ENCODE assay signal across 21 cellular contexts in the genomic region with DNA sequence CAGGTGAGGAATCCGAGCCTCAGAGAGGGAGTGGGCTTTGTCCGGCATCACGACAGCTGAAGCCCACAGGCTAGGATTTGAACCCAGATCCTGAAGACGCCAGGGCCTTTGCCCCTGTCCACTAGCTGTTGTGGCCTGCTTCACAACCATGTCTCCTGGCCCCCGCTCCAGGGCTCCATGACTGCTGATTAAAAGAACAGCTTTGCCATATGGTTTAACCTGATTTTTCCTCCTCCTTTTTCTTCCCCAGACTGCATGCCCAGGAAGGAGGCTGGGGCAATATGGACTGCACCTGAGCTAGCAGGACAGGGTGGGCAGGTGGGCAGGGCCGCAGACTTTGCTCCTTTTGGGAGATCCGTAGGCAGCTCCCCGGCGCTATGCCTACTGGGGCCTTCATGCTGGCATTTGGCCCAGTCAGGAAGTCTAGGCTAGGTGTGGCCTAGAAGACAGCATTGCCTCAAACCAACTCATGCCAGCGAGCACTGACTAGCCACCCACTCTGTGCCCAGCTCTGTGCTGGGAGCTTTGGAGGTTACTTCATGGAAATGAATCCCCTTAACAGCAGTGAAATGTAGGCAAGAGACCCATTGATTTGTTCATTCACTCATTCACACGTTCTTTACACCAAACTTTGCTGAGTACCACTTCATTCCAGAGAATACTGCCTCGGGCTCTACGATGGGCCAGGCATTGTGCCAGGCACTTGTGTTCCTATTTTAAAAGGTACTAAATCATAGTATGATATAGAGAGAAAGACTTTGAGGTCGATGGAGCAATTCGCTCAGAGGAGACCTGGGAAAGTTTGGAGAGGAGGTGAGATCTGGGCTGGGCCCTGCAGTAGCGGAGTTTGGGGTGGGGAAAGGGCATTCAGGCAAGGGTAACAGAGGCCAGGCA.
DNase-seq lines count a peak whose midpoint lies in the region; ATAC-seq, FAIRE-seq and TF ChIP-seq lines count a peak whose summit lies in the region.
"Had no signal": no experiment of that assay in that cellular context is flagged by ENCODE, and none has a peak within 500 bp of the region (broad histone marks: within the 10 kb centered on the region; RNA-seq: fewer than 3 reads in every experiment).

No MANE protein-coding gene starts in this region.

- no peak for FAIRE-seq in kidney (lab: Jason Lieb, UNC)
- FAIRE-seq: D721Med, endothelial cell of umbilical vein had no signal

- no peaks in the 10 kb centered on the region for H3K9me3 ChIP-seq in RWPE2 (ENCODE audit: severe bottlenecking)
- H3K9me3 ChIP-seq in kidney (ENCODE audit: control insufficient read depth in 1 of 2, low read length in 2 of 2), result no peaks in the 10 kb centered on the region
- H3K9me3 ChIP-seq: ascending aorta, sigmoid colon, testis had no signal

- no peaks in the 10 kb centered on the region for H3K27me3 Mint-ChIP-seq in activated T-cell treated with anti-CD3 and anti-CD28 coated beads, Interleukin-2, amount 50 U/mL, for 4 hours (ENCODE audit: low read depth)

- H3K27me3 ChIP-seq in RWPE2 (ENCODE audit: insufficient read depth, poor library complexity, severe bottlenecking), result no peaks in the 10 kb centered on the region
- H3K27me3 ChIP-seq: ascending aorta, sigmoid colon, testis had no signal

- intact Hi-C loops in kidney (cut with DNase I), result no loop called here

- ATAC-seq in RWPE2 (ENCODE audit: low read depth), result peak; percentile 49
- ATAC-seq in HG03139 (IDR thresholded peaks at IDR 0.05; ENCODE audit: unreplicated experiment), result no peak
- ATAC-seq in activated T-cell treated with anti-CD3 and anti-CD28 coated beads, Interleukin-2, amount 50 U/mL, for 4 hours, result no peak
- no peak for ATAC-seq in HG03432 (IDR thresholded peaks at IDR 0.05; ENCODE audit: unreplicated experiment)

- H3K9ac ChIP-seq in kidney (ENCODE audit: low read length in 2 of 2), result no peak overlapping the region

- DNase-seq in HT-29 (ENCODE audit: low spot score) (peak; percentile 82), RWPE2 (ENCODE audit: low spot score) (peak; percentile 58), kidney (no peak), superior temporal gyrus (ENCODE audit: extremely low spot score) (no peak)
- no peak for DNase-seq in activated T-cell treated with anti-CD3 and anti-CD28 coated beads, Interleukin-2, amount 50 U/mL, for 4 hours
- DNase-seq: activated CD4-positive, CD25-positive, alpha-beta regulatory T cell treated with anti-CD3 and anti-CD28 coated beads, Interleukin-2, amount 50 U/mL, for 72 hours; activated naive CD4-positive, alpha-beta T cell treated with Interleukin-2 at 50 U/mL for 16 hours; NCI-H1092; NCI-H2171; occipital lobe; SIG-M5; sigmoid colon; stimulated activated CD4-positive, alpha-beta T cell treated with anti-CD3 and anti-CD28 coated beads, Interleukin-2, amount 100 ng/mL, for 48 hours; testis had no signal

- no peaks in the 10 kb centered on the region for H3K36me3 ChIP-seq in RWPE2 (ENCODE audit: low read depth)
- H3K36me3 ChIP-seq in kidney (ENCODE audit: control insufficient read depth in 1 of 2, insufficient read depth in 2 of 2, low read length in 2 of 2), result no peaks in the 10 kb centered on the region
- H3K36me3 ChIP-seq: ascending aorta, sigmoid colon had no signal

- H3K4me1 ChIP-seq in RWPE2 (ENCODE audit: insufficient read depth, poor library complexity, severe bottlenecking) (peaks cover 10% of the 10 kb centered on the region), kidney (ENCODE audit: control insufficient read depth in 1 of 2, insufficient read depth in 1 of 2, low read depth in 1 of 2, low read length in 2 of 2) (peaks cover 15 to 21% of the 10 kb centered on the region in 2 donors)
- H3K4me1 ChIP-seq: ascending aorta, sigmoid colon, testis had no signal

- TF ChIP-seq CTCF in RWPE2 (IDR thresholded peaks at IDR 0.05; ENCODE audit: poor library complexity, severe bottlenecking) (no peak), kidney (IDR thresholded peaks at IDR 0.05; ENCODE audit: borderline replicate concordance, extremely low read depth, insufficient read depth) (no peak)

- H3K36me3 Mint-ChIP-seq in activated T-cell treated with anti-CD3 and anti-CD28 coated beads, Interleukin-2, amount 50 U/mL, for 4 hours (ENCODE audit: insufficient read depth), result no peaks in the 10 kb centered on the region

- no peaks in the 10 kb centered on the region for H3K4me1 Mint-ChIP-seq in activated T-cell treated with anti-CD3 and anti-CD28 coated beads, Interleukin-2, amount 50 U/mL, for 4 hours (ENCODE audit: low read depth)

- H3K27ac ChIP-seq in RWPE2 (ENCODE audit: poor library complexity, severe bottlenecking) (peak overlapping the region; percentile 7), kidney (ENCODE audit: low read depth in 2 of 2, low read length in 2 of 2) (peak overlapping the region; percentile 0 to 25), skin epidermis (peak overlapping the region in 12 of 21 experiments; percentile 4 to 71 (median 53))
- H3K27ac ChIP-seq: ascending aorta, sigmoid colon, testis had no signal

- H3K4me3 Mint-ChIP-seq in activated T-cell treated with anti-CD3 and anti-CD28 coated beads, Interleukin-2, amount 50 U/mL, for 4 hours, result no peak overlapping the region
- H3K4me3 Mint-ChIP-seq: T-helper 2 cell treated with Interferon-gamma antibody and Interleukin-4, amounts not matched to agents 5 μg/mL and 100 μg/mL, for 36 hours had no signal

- H3K4me3 ChIP-seq in RWPE2 (ENCODE audit: severe bottlenecking) (no peak overlapping the region), kidney (ENCODE audit: low read length in 2 of 2) (no peak overlapping the region), skin epidermis (no peak overlapping the region)
- H3K4me3 ChIP-seq: ascending aorta, sigmoid colon, testis had no signal

- H3K9me3 Mint-ChIP-seq in activated T-cell treated with anti-CD3 and anti-CD28 coated beads, Interleukin-2, amount 50 U/mL, for 4 hours, result no peaks in the 10 kb centered on the region
- H3K9me3 Mint-ChIP-seq: T-helper 2 cell treated with Interferon-gamma antibody and Interleukin-4, amounts not matched to agents 5 μg/mL and 100 μg/mL, for 36 hours had no signal

Comparison
In these comparisons a context has a peak if more than half of its experiments do, and no peak if none do; other contexts are left out.
1. DNase-seq: peak in HT-29 (single experiment) and RWPE2 (single experiment); none in kidney (single experiment), superior temporal gyrus (single experiment) and activated T-cell treated with anti-CD3 and anti-CD28 coated beads, Interleukin-2, amount 50 U/mL, for 4 hours (single experiment).
2. Peak in every context shown above with its lines, with median percentiles within 50 percentile points of each other: H3K27ac ChIP-seq.